Comparison of ENCODE assay signal across 8 cellular contexts in genomic region chr3:58899159-58899952, GRCh38.
DNase-seq lines count a peak whose midpoint lies in the region; ATAC-seq and TF ChIP-seq lines count a peak whose summit lies in the region.

No MANE protein-coding gene starts in this region.

- ATAC-seq in GM18867 (IDR thresholded peaks at IDR 0.05; ENCODE audit: unreplicated experiment) (peak; percentile 83), HG02759 (IDR thresholded peaks at IDR 0.05; ENCODE audit: unreplicated experiment) (peak; percentile 96)

- H2AFZ ChIP-seq in parathyroid adenoma (peak overlapping the region; percentile 38), smooth muscle cell (ENCODE audit: low read depth) (no peak overlapping the region)

- H3K36me3 ChIP-seq in parathyroid adenoma (ENCODE audit: control insufficient read depth, insufficient read depth, low read length) = no peaks in the 10 kb centered on the region
- no peaks in the 10 kb centered on the region for H3K36me3 ChIP-seq in smooth muscle cell (ENCODE audit: low read depth)

- WGBS in smooth muscle cell (ENCODE audit: low lambda C conversion rate) = 53% methylated on average over 8 of the region's 8 CpGs

- H3K9ac ChIP-seq in parathyroid adenoma = no peak overlapping the region
- no peak overlapping the region for H3K9ac ChIP-seq in smooth muscle cell (ENCODE audit: low read depth)

- H3K4me3 ChIP-seq in choroid plexus epithelial cell (ENCODE audit: low read depth, low read length) (no peak overlapping the region), parathyroid adenoma (ENCODE audit: low read depth, low read length) (no peak overlapping the region), smooth muscle cell (no peak overlapping the region)

- H3K4me1 ChIP-seq in parathyroid adenoma (peaks cover 10% of the 10 kb centered on the region), smooth muscle cell (ENCODE audit: low read depth) (no peaks in the 10 kb centered on the region)

- no peak overlapping the region for H3K4me2 ChIP-seq in parathyroid adenoma (ENCODE audit: low read length)
- H3K4me2 ChIP-seq in smooth muscle cell = no peak overlapping the region

- H4K20me1 ChIP-seq in smooth muscle cell (ENCODE audit: low read depth) = no peaks in the 10 kb centered on the region

- no peaks in the 10 kb centered on the region for H3F3A ChIP-seq in smooth muscle cell (ENCODE audit: low read depth)

- H3K27me3 ChIP-seq in parathyroid adenoma (ENCODE audit: control insufficient read depth, insufficient read depth, low read length) (no peaks in the 10 kb centered on the region), smooth muscle cell (ENCODE audit: low read depth) (no peaks in the 10 kb centered on the region)

- TF ChIP-seq CTCF in choroid plexus epithelial cell (conservative IDR thresholded peaks at IDR 0.05; ENCODE audit: low read depth, low read length) (no peak), parathyroid adenoma (IDR thresholded peaks at IDR 0.05) (no peak), smooth muscle cell (IDR thresholded peaks at IDR 0.05; ENCODE audit: borderline replicate concordance, insufficient read depth, poor library complexity, severe bottlenecking) (no peak)

- H3K9me3 ChIP-seq in parathyroid adenoma (ENCODE audit: control insufficient read depth, low read length) (no peaks in the 10 kb centered on the region), smooth muscle cell (replicated peaks; ENCODE audit: low read depth) (no peaks in the 10 kb centered on the region)

- H3K79me2 ChIP-seq in parathyroid adenoma (no peaks in the 10 kb centered on the region), smooth muscle cell (ENCODE audit: low read depth) (no peaks in the 10 kb centered on the region)

- H3K27ac ChIP-seq in parathyroid adenoma = no peak overlapping the region
- H3K27ac ChIP-seq in smooth muscle cell (ENCODE audit: low read depth) = no peak overlapping the region

- peak; percentile 4 for DNase-seq in RPMI7951 (ENCODE audit: low read depth)
- peak; percentile 29 for DNase-seq in choroid plexus epithelial cell (ENCODE audit: low read depth)
- no peak for DNase-seq in DMS53 (lab: John Stamatoyannopoulos, UW)
- no peak for DNase-seq in smooth muscle cell (lab: John Stamatoyannopoulos, UW; ENCODE audit: unreplicated experiment)
- no peak for DNase-seq in HuH-7.5 (ENCODE audit: low spot score)

Comparison
In these comparisons a context has a peak if more than half of its experiments do, and no peak if none do; other contexts are left out.
1. DNase-seq: peak in RPMI7951 (single experiment) and choroid plexus epithelial cell (single experiment); none in DMS53 (single experiment), smooth muscle cell (single experiment) and HuH-7.5 (single experiment).